Comparison of ENCODE assay signal across 9 cellular contexts in genomic region chr10:89163265-89163995, GRCh38. TPM values are rescaled to one million over a fixed set of nuclear protein-coding genes. Genes with fewer than 3 reads are reported as not detected.
A peak's percentile ranks its signal among the peaks of the same experiment; 100 is the strongest.
DNase-seq lines count a peak whose midpoint lies in the region; ATAC-seq, FAIRE-seq and TF ChIP-seq lines count a peak whose summit lies in the region.
"Had no signal": no experiment of that assay in that cellular context is flagged by ENCODE, and none has a peak within 500 bp of the region (broad histone marks: within the 10 kb centered on the region; RNA-seq: fewer than 3 reads in every experiment).

No MANE protein-coding gene starts in this region.

- TF ChIP-seq POLR2A in HepG2 (IDR thresholded peaks at IDR 0.05; ENCODE audit: insufficient read depth in 1 of 2, low read depth in 2 of 2, low read length in 2 of 2) = no peak

- TF ChIP-seq EP300 in HepG2 (IDR thresholded peaks at IDR 0.05; ENCODE audit: low read depth in 2 of 2, low read length in 2 of 2) (no peak), HepG2 (CRISPR knock-in tag; IDR thresholded peaks at IDR 0.05; ENCODE audit: borderline replicate concordance) (no peak)

- H3K4me3 ChIP-seq in liver (ENCODE audit: low read depth in 1 of 3, low read length in 3 of 3) = peak overlapping the region; percentile 17 to 59 (median 46)
- H3K4me3 ChIP-seq in HepG2 (replicated peaks in 1 of 3; ENCODE audit: insufficient read depth in 1 of 3, low read depth in 2 of 3, low read length in 3 of 3) = no peak overlapping the region
- H3K4me3 ChIP-seq: BLaER1 had no signal

- no peaks in the 10 kb centered on the region for H3K79me2 ChIP-seq in HepG2 (ENCODE audit: insufficient read depth, low read length)

- H3K27ac ChIP-seq in liver (ENCODE audit: low read depth in 1 of 2, low read length in 2 of 2) (peak overlapping the region; percentile 34 to 48), HepG2 (ENCODE audit: extremely low read length, insufficient read depth, low read length) (no peak overlapping the region)
- H3K27ac ChIP-seq: BLaER1 had no signal

- intact Hi-C loops in HepG2 (cut with micrococcal nuclease; ENCODE audit: unreplicated experiment) = no loop called here

- peaks cover 0 to 8% (median 7%) of the 10 kb centered on the region in 4 donors for H3K4me1 ChIP-seq in liver (ENCODE audit: control insufficient read depth in 4 of 4, insufficient read depth in 4 of 4, low read length in 3 of 4)
- no peaks in the 10 kb centered on the region for H3K4me1 ChIP-seq in HepG2 (ENCODE audit: insufficient read depth, low read length)
- H3K4me1 ChIP-seq: BLaER1 had no signal

- no peaks in the 10 kb centered on the region for H3K27me3 ChIP-seq in liver (ENCODE audit: control insufficient read depth in 4 of 4, insufficient read depth in 4 of 4, low read length in 3 of 4)
- no peaks in the 10 kb centered on the region; a peak in 1 of 5 replicates for H3K27me3 ChIP-seq in HepG2 (ENCODE audit: control insufficient read depth in 1 of 2, insufficient read depth in 2 of 2, low read length in 2 of 2)
- H3K27me3 ChIP-seq: BLaER1 had no signal

- BruUV-seq in HepG2 (replicated peaks; lab: Mats Ljungman, UMichigan) = no TSS peak

- in situ Hi-C loops in HepG2 (cut with HindIII; ENCODE audit: extremely low pct_ligation_motif_present, low pct_unique_long_range_greater_than_20kb) = no loop called here

- TF ChIP-seq CTCF in liver (IDR thresholded peaks at IDR 0.05; ENCODE audit: low read depth, low read length, missing input control) (no peak), HepG2 (CRISPR knock-in tag; IDR thresholded peaks at IDR 0.05) (no peak)

- peak overlapping the region in 1 of 2 donors; percentile 8 for H3K9ac ChIP-seq in liver (ENCODE audit: low read depth in 1 of 2, low read length in 2 of 2)
- H3K9ac ChIP-seq in HepG2 (ENCODE audit: insufficient read depth, low read depth, low read length) = no peak overlapping the region
- H3K9ac ChIP-seq: BLaER1 had no signal

- WGBS in liver = 16% methylated on average over 6 of the region's 6 CpGs
- 3% methylated on average over 6 of the region's 6 CpGs for WGBS in HepG2 (ENCODE audit: low lambda C conversion rate)

- peaks cover 29% of the 10 kb centered on the region for H3K4me1 Mint-ChIP-seq in activated CD4-positive, alpha-beta memory T cell treated with anti-CD3 and anti-CD28 coated beads, Interleukin-2, amount 10 ng/mL, durations not matched to agents 7 days and 5 days

- H3K4me2 ChIP-seq in HepG2 (ENCODE audit: low read depth, low read length) = no peak overlapping the region
- H3K4me2 ChIP-seq: BLaER1 had no signal

- H3K36me3 ChIP-seq in liver (ENCODE audit: control insufficient read depth in 4 of 4, insufficient read depth in 3 of 4, low read depth in 1 of 4, low read length in 3 of 4) (no peaks in the 10 kb centered on the region), HepG2 (replicated peaks in 1 of 2; ENCODE audit: control insufficient read depth in 1 of 2, insufficient read depth in 2 of 2, low read length in 2 of 2) (no peaks in the 10 kb centered on the region)
- H3K36me3 ChIP-seq: BLaER1 had no signal

- H3K27ac Mint-ChIP-seq in activated CD4-positive, alpha-beta memory T cell treated with anti-CD3 and anti-CD28 coated beads, Interleukin-2, amount 10 ng/mL, durations not matched to agents 7 days and 5 days = peak overlapping the region; percentile 48

- DNase-seq in HepG2 (ENCODE audit: low spot score) (no peak), fibroblast of gingiva (ENCODE audit: low read depth) (peak; percentile 80), NCI-H187 treated with DMSO at 0.1 percent for 48 hours (lab: John Stamatoyannopoulos, UW) (no peak), NCI-H2171 treated with DMSO at 0.1 percent for 48 hours (lab: John Stamatoyannopoulos, UW) (no peak)
- peak; percentile 65 for DNase-seq in activated CD4-positive, alpha-beta memory T cell treated with anti-CD3 and anti-CD28 coated beads, Interleukin-2, amount 10 ng/mL, durations not matched to agents 7 days and 5 days
- peak; percentile 69 for DNase-seq in stimulated activated CD4-positive, alpha-beta T cell treated with anti-CD3 and anti-CD28 coated beads, Interleukin-15, amount 100 ng/mL, for 24 hours

- POLR2A ChIA-PET in HepG2 (lab: Yijun Ruan, JAX) = no interaction called here
- POLR2A ChIA-PET in activated CD4-positive, alpha-beta memory T cell treated with anti-CD3 and anti-CD28 coated beads, Interleukin-2, amount 10 ng/mL, durations not matched to agents 7 days and 5 days (lab: Charles Lee) = interaction anchor here (0.6 to 0.9 kb wide), 2 partner anchors 19 to 51 kb away, joined by 3 read pairs; no protein-coding TSS in a partner anchor

- ATAC-seq in HepG2 (no peak), HG03442 (IDR thresholded peaks at IDR 0.05; ENCODE audit: unreplicated experiment) (peak; percentile 97)

- no peaks in the 10 kb centered on the region for H3K9me3 Mint-ChIP-seq in activated CD4-positive, alpha-beta memory T cell treated with anti-CD3 and anti-CD28 coated beads, Interleukin-2, amount 10 ng/mL, durations not matched to agents 7 days and 5 days

- TF ChIP-seq RAD21 in liver (IDR thresholded peaks at IDR 0.05) (peak in 1 of 2 donors; percentile 18), HepG2 (CRISPR knock-in tag; IDR thresholded peaks at IDR 0.05) (no peak)

- no peak for FAIRE-seq in HepG2 (lab: Jason Lieb, UNC)

- no peaks in the 10 kb centered on the region for H3K36me3 Mint-ChIP-seq in activated CD4-positive, alpha-beta memory T cell treated with anti-CD3 and anti-CD28 coated beads, Interleukin-2, amount 10 ng/mL, durations not matched to agents 7 days and 5 days (ENCODE audit: low read depth)

- peaks cover 30% of the 10 kb centered on the region for H3K27me3 Mint-ChIP-seq in activated CD4-positive, alpha-beta memory T cell treated with anti-CD3 and anti-CD28 coated beads, Interleukin-2, amount 10 ng/mL, durations not matched to agents 7 days and 5 days

- peak overlapping the region; percentile 42 for H3K4me3 Mint-ChIP-seq in activated CD4-positive, alpha-beta memory T cell treated with anti-CD3 and anti-CD28 coated beads, Interleukin-2, amount 10 ng/mL, durations not matched to agents 7 days and 5 days

- H3K9me3 ChIP-seq in liver (ENCODE audit: control insufficient read depth in 4 of 4, low read length in 3 of 4) (no peaks in the 10 kb centered on the region), HepG2 (ENCODE audit: low read length) (no peaks in the 10 kb centered on the region)
- H3K9me3 ChIP-seq: BLaER1 had no signal

- CTCF ChIA-PET in HepG2 (lab: Yijun Ruan, JAX; ENCODE audit: low intra/inter-chr PET ratio, low total read pairs) = no interaction called here
- CTCF ChIA-PET in activated CD4-positive, alpha-beta memory T cell treated with anti-CD3 and anti-CD28 coated beads, Interleukin-2, amount 10 ng/mL, durations not matched to agents 7 days and 5 days (lab: Charles Lee) = interaction anchor here (1.0 to 2.1 kb wide), 5 partner anchors 44 to 230 kb away, joined by 3 to 5 read pairs (median 4); partner anchors contain the start of gene CH25H

- no peaks in the 10 kb centered on the region for H4K20me1 ChIP-seq in HepG2 (ENCODE audit: insufficient read depth, low read length)
- H4K20me1 ChIP-seq: BLaER1 had no signal

- H2AFZ ChIP-seq in HepG2 (ENCODE audit: low read length) = no peak overlapping the region

TF ChIP-seq in liver, 16 proteins besides CTCF, POLR2A, EP300 and RAD21 (continues in another document):
- no peak for TF ChIP-seq TAF1 (conservative IDR thresholded peaks at IDR 0.05)

TF ChIP-seq in HepG2, 621 proteins besides CTCF, POLR2A, EP300 and RAD21 (continues in another document):
- no peak for TF ChIP-seq DNMT1 (CRISPR knock-in tag; IDR thresholded peaks at IDR 0.05)
- no peak for TF ChIP-seq SIX1 (CRISPR knock-in tag; IDR thresholded peaks at IDR 0.05; ENCODE audit: borderline replicate concordance)
- TF ChIP-seq ZNF484 (CRISPR knock-in tag; IDR thresholded peaks at IDR 0.05; ENCODE audit: borderline replicate concordance, low read depth) = no peak

RNA-seq across cellular contexts. Expression of gene CH25H, which starts 43.7 kb away (rescaled TPM):
- total RNA-seq in liver (under 1 TPM in 1 of 2 donors, not detected in 1; 0.08 TPM), HepG2 (2016; rRNA removed; fragmentation: Illumina TruSeq; extraction: Trizol) (not detected in 2 replicates)
- polyA plus RNA-seq in liver (under 1 TPM; 0.25 to 0.33 TPM), HepG2 (2011; rRNA removed) (not detected in 2 replicates)
- total RNA-seq in HepG2 (2016; cell fraction: cytosol; rRNA removed; fragmentation: Illumina TruSeq; extraction: Trizol; ENCODE audit: low read depth) = not detected in 2 replicates
- not detected in 2 replicates for total RNA-seq in HepG2 (2016; cell fraction: insoluble cytoplasmic fraction; rRNA removed; fragmentation: Illumina TruSeq; extraction: Trizol)
- total RNA-seq in HepG2 (2016; cell fraction: membrane; rRNA removed; fragmentation: Illumina TruSeq; extraction: Trizol) = not detected in 2 replicates
- not detected in 2 replicates for total RNA-seq in HepG2 (2016; cell fraction: nucleus; rRNA removed; fragmentation: Illumina TruSeq; extraction: Trizol)
- polyA plus RNA-seq in HepG2 (2011; cell fraction: cytosol; rRNA removed) = not detected in 2 replicates
- polyA plus RNA-seq in HepG2 (2011; cell fraction: nucleus; rRNA removed) = not detected in 2 replicates
- not detected in 2 replicates for polyA plus RNA-seq in HepG2 (2012)
- polyA plus RNA-seq in HepG2 (2016; cell fraction: cytosol; fragmentation: Illumina TruSeq; extraction: Trizol; ENCODE audit: low read depth) = not detected in 2 replicates
- polyA plus RNA-seq in HepG2 (2016; cell fraction: insoluble cytoplasmic fraction; fragmentation: Illumina TruSeq; extraction: Trizol; ENCODE audit: low read depth) = not detected in 2 replicates
- polyA plus RNA-seq in HepG2 (2016; cell fraction: membrane; fragmentation: Illumina TruSeq; extraction: Trizol; ENCODE audit: low read depth) = not detected in 2 replicates
- not detected in 2 replicates for polyA plus RNA-seq in HepG2 (2016; cell fraction: nucleus; fragmentation: Illumina TruSeq; extraction: Trizol; ENCODE audit: insufficient read depth, low read depth)
- polyA minus RNA-seq in HepG2 (2011; rRNA and poly(A)+ RNA removed; ENCODE audit: low replicate concordance) = not detected in 2 replicates
- not detected in 2 replicates for polyA minus RNA-seq in HepG2 (2011; cell fraction: cytosol; rRNA and poly(A)+ RNA removed)
- not detected in 2 replicates for polyA minus RNA-seq in HepG2 (2011; cell fraction: nucleus; rRNA and poly(A)+ RNA removed)
- total RNA-seq in activated CD4-positive, alpha-beta memory T cell treated with anti-CD3 and anti-CD28 coated beads, Interleukin-2, amount 10 ng/mL, durations not matched to agents 7 days and 5 days = not detected

Comparison
In these comparisons a context has a peak if more than half of its experiments do, and no peak if none do; other contexts are left out.
1. H3K4me3 ChIP-seq: peak in liver (3 of 3); none in HepG2 (0 of 3).
2. DNase-seq: peak in activated CD4-positive, alpha-beta memory T cell treated with anti-CD3 and anti-CD28 coated beads, Interleukin-2, amount 10 ng/mL, durations not matched to agents 7 days and 5 days (single experiment), fibroblast of gingiva (single experiment) and stimulated activated CD4-positive, alpha-beta T cell treated with anti-CD3 and anti-CD28 coated beads, Interleukin-15, amount 100 ng/mL, for 24 hours (single experiment); none in HepG2 (single experiment), NCI-H187 treated with DMSO at 0.1 percent for 48 hours (single experiment) and NCI-H2171 treated with DMSO at 0.1 percent for 48 hours (single experiment).